In genomic region chr9:127942152-127943010, GRCh38 we compare ENCODE assay signal across 1 cellular context.
TF ChIP-seq lines count a peak whose summit lies in the region.

No MANE protein-coding gene starts in this region.

TF ChIP-seq in HCT116, 20 proteins besides CTCF, POLR2A, EP300 and RAD21 (continued from another document):
- TF ChIP-seq ZBTB33 (IDR thresholded peaks at IDR 0.05; ENCODE audit: extremely low read depth, insufficient replicate concordance, low read length) = no peak
- TF ChIP-seq FOSL1 (IDR thresholded peaks at IDR 0.05; ENCODE audit: low read depth) = no peak
